ENCODE assay signal across 8 cellular contexts in the genomic region with DNA sequence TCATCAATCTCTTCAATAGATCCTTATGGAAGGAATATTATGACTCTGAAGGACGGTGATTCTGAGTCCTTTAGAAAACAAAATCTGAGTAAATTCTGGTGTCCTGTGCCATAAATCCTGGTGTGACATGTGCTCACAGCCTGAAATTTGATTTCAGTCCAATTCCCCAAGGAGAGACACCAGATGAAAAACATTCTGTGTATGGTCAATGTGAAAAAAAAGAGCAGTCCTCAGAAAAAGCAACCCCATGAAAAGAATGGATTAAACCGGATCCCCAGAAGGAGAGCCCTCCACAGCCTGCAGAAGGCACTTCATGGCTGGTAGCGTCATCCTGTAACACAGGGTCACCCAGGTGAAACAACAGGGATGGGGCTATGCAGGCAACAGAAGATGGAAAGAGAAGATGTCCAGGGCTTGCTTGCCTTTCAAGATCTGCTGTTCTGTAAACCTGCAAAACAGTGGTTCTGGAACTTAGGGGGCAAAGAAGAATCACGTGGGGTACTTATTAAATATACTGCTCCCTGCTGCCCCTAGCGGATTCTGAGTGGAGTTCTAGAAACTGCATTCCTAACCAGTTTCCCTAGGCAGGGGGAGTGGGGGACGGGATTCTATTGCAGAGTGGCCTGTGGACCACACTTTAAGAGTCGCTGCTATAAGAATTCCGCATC.
DNase-seq lines count a peak whose midpoint lies in the region; ATAC-seq, FAIRE-seq and TF ChIP-seq lines count a peak whose summit lies in the region.

No MANE protein-coding gene starts in this region.

- H4K20me1 ChIP-seq in astrocyte (ENCODE audit: insufficient read depth, low read length): no peaks in the 10 kb centered on the region

- no peak overlapping the region for H3K9ac ChIP-seq in astrocyte (ENCODE audit: low read length)

- TF ChIP-seq POLR2A in spleen (IDR thresholded peaks at IDR 0.05): no peak

- H3K27me3 ChIP-seq in astrocyte (ENCODE audit: insufficient read depth, low read length) (no peaks in the 10 kb centered on the region), iPS DF 6.9 (ENCODE audit: control insufficient read depth, insufficient read depth, low read length) (no peaks in the 10 kb centered on the region), spleen (replicated peaks in 1 of 7) (no peaks in the 10 kb centered on the region)

- no CpG with 5 or more reads among the region's 8 CpGs for WGBS in iPS DF 6.9 (ENCODE audit: insufficient coverage, insufficient read length)
- 36 to 46% (median 41%) methylated on average over 8 of the region's 8 CpGs for WGBS in spleen, 5 donors

- H3K9me3 ChIP-seq in astrocyte (ENCODE audit: insufficient read depth, low read depth, low read length) (no peaks in the 10 kb centered on the region), iPS DF 6.9 (ENCODE audit: control insufficient read depth, insufficient read depth, low read length) (no peaks in the 10 kb centered on the region; the same call in 1 of the 2 replicates), spleen (peaks cover 0 to 17% (median 11%) of the 10 kb centered on the region in 8 donors)

- no peaks in the 10 kb centered on the region for H3K4me1 Mint-ChIP-seq in astrocyte (ENCODE audit: low read depth, unreplicated experiment)

- DNase-seq in activated gamma-delta T cell treated with Interleukin-2 at 50 U/mL for 16 hours (peak; percentile 5), activated gamma-delta T cell (lab: John Stamatoyannopoulos, UW) (no peak), NCI-H69 (lab: John Stamatoyannopoulos, UW) (peak; percentile 35), astrocyte (ENCODE audit: low read depth) (peak; percentile 2), iPS DF 6.9 (ENCODE audit: low read depth, low spot score) (peak; percentile 37), spleen (no peak), GDM1 (lab: John Stamatoyannopoulos, UW) (no peak)

- H3K79me2 ChIP-seq in astrocyte (ENCODE audit: insufficient read depth, low read length): no peaks in the 10 kb centered on the region

- H3K27ac ChIP-seq in astrocyte (ENCODE audit: low read depth, low read length) (no peak overlapping the region), iPS DF 6.9 (ENCODE audit: low read length) (no peak overlapping the region), spleen (peak overlapping the region in 2 of 8 donors; percentile 39 to 41)

- no peak overlapping the region for H3K27ac Mint-ChIP-seq in astrocyte (ENCODE audit: unreplicated experiment)

- peak; percentile 78 for ATAC-seq in HG02798 (IDR thresholded peaks at IDR 0.05; ENCODE audit: poor library complexity, unreplicated experiment)

- H3K36me3 Mint-ChIP-seq in astrocyte (ENCODE audit: low read depth, unreplicated experiment): no peaks in the 10 kb centered on the region

- H3K4me3 Mint-ChIP-seq in astrocyte (ENCODE audit: unreplicated experiment): no peak overlapping the region

- H2AFZ ChIP-seq in astrocyte (ENCODE audit: low read depth, low read length): no peak overlapping the region

- H3K36me3 ChIP-seq in astrocyte (ENCODE audit: insufficient read depth, low read length) (no peaks in the 10 kb centered on the region), iPS DF 6.9 (ENCODE audit: control insufficient read depth, insufficient read depth, low read length) (no peaks in the 10 kb centered on the region), spleen (no peaks in the 10 kb centered on the region)

- no peak overlapping the region for H3K4me3 ChIP-seq in astrocyte (ENCODE audit: insufficient read depth, low read depth, low read length)
- H3K4me3 ChIP-seq in iPS DF 6.9 (ENCODE audit: low read length): no peak overlapping the region
- H3K4me3 ChIP-seq in spleen: peak overlapping the region in 4 of 8 donors; percentile 6 to 56 (median 22)

- H3K4me1 ChIP-seq in astrocyte (ENCODE audit: insufficient read depth, low read length) (no peaks in the 10 kb centered on the region), iPS DF 6.9 (ENCODE audit: control insufficient read depth, insufficient read depth, low read length) (no peaks in the 10 kb centered on the region), spleen (peaks cover 0 to 13% (median 2%) of the 10 kb centered on the region in 6 donors)

- peaks cover 8% of the 10 kb centered on the region for H3K9me3 Mint-ChIP-seq in astrocyte (ENCODE audit: unreplicated experiment)

- H3K27me3 Mint-ChIP-seq in astrocyte (ENCODE audit: low read depth, unreplicated experiment): peaks cover 9% of the 10 kb centered on the region

- no peak for FAIRE-seq in astrocyte (lab: Jason Lieb, UNC)

- peak overlapping the region; percentile 33 for H3K4me2 ChIP-seq in astrocyte (ENCODE audit: low read length)

- TF ChIP-seq CTCF in astrocyte (IDR thresholded peaks at IDR 0.05; ENCODE audit: insufficient read depth, low read depth, low read length) (peak; percentile 52), spleen (IDR thresholded peaks at IDR 0.05 in 8 of 11, conservative IDR thresholded peaks at IDR 0.05 in 3 of 11) (peak in 10 of 11 experiments; percentile 17 to 68 (median 48))

- intact Hi-C loops in spleen (cut with DNase I; ENCODE audit: low total_unique reads): no loop called here

Comparison
In these comparisons a context has a peak if more than half of its experiments do, and no peak if none do; other contexts are left out.
1. DNase-seq: peak in activated gamma-delta T cell treated with Interleukin-2 at 50 U/mL for 16 hours (single experiment), NCI-H69 (single experiment), astrocyte (single experiment) and iPS DF 6.9 (single experiment); none in activated gamma-delta T cell (single experiment), spleen (single experiment) and GDM1 (single experiment).